21 cellular contexts compared by ENCODE assay signal in genomic region chr1:56202743-56203142, GRCh38.
"Had no signal": no experiment of that assay in that cellular context is flagged by ENCODE, and none has a peak within 500 bp of the region (broad histone marks: within the 10 kb centered on the region; RNA-seq: fewer than 3 reads in every experiment).

No MANE protein-coding gene starts in this region.

- H3K27ac ChIP-seq: coronary artery, neural progenitor cell, stomach, suprapubic skin, tibial nerve had no signal

- H3K4me2 ChIP-seq: neural progenitor cell had no signal

- H3K9me3 Mint-ChIP-seq: activated CD4-positive, alpha-beta T cell treated with anti-CD3 and anti-CD28 coated beads, Interleukin-2, amount 10 ng/mL, durations not matched to agents 7 days and 5 days; activated T-helper 1 cell treated with anti-CD3 and anti-CD28 coated beads, Interleukin-12 subunit alpha, Interleukin-12 subunit beta, Interleukin-2, Interleukin-4 antibody, amounts not matched to agents 30 ng/mL and 10 ng/mL and 1 ng/mL, durations not matched to agents 14 hours and 24 hours and 36 hours; memory B cell had no signal

- H3K4me3 Mint-ChIP-seq: activated CD4-positive, alpha-beta T cell treated with anti-CD3 and anti-CD28 coated beads, Interleukin-2, amount 10 ng/mL, durations not matched to agents 7 days and 5 days; activated CD8-positive, alpha-beta T cell treated with anti-CD3 and anti-CD28 coated beads, Interleukin-2, amount 10 ng/mL, durations not matched to agents 7 days and 5 days; activated naive CD4-positive, alpha-beta T cell treated with anti-CD3 and anti-CD28 coated beads, Interleukin-2, amount 50 U/mL, for 24 hours; activated T-helper 1 cell treated with anti-CD3 and anti-CD28 coated beads, Interleukin-12 subunit alpha, Interleukin-12 subunit beta, Interleukin-2, Interleukin-4 antibody, amounts not matched to agents 30 ng/mL and 10 ng/mL and 1 ng/mL, durations not matched to agents 14 hours and 24 hours and 36 hours; memory B cell; neural progenitor cell; stimulated activated memory B cell treated with anti-CD40 and anti-IgM and Interleukin-4, amounts not matched to agents 10 μg/mL and 1 μg/mL and 100 μg/mL, for 72 hours had no signal

- H3K27me3 Mint-ChIP-seq: activated CD4-positive, alpha-beta T cell treated with anti-CD3 and anti-CD28 coated beads, Interleukin-2, amount 10 ng/mL, durations not matched to agents 7 days and 5 days; activated naive CD4-positive, alpha-beta T cell treated with anti-CD3 and anti-CD28 coated beads, Interleukin-2, amount 50 U/mL, for 24 hours; memory B cell had no signal

- H3K4me3 ChIP-seq: coronary artery, mucosa of descending colon, neural progenitor cell, sigmoid colon, smooth muscle cell, stomach, suprapubic skin, tibial nerve had no signal

- DNase-seq: activated CD4-positive, alpha-beta T cell treated with anti-CD3 and anti-CD28 coated beads, Interleukin-2, amount 10 ng/mL, durations not matched to agents 7 days and 5 days; activated CD8-positive, alpha-beta T cell treated with anti-CD3 and anti-CD28 coated beads, Interleukin-2, amount 10 ng/mL, durations not matched to agents 7 days and 5 days; activated gamma-delta T cell; cerebellar nuclear complex; erythroblast; foreskin melanocyte; left ventricle myocardium superior; mucosa of descending colon; retina; sigmoid colon; stimulated activated CD4-positive, alpha-beta T cell treated with anti-CD3 and anti-CD28 coated beads, Interleukin-15, amount 100 ng/mL, for 24 hours; stomach had no signal

- H3K36me3 Mint-ChIP-seq: activated naive CD4-positive, alpha-beta T cell treated with anti-CD3 and anti-CD28 coated beads, Interleukin-2, amount 50 U/mL, for 24 hours had no signal

- H3K36me3 ChIP-seq: neural progenitor cell, sigmoid colon, stomach, suprapubic skin had no signal

- ATAC-seq: activated CD8-positive, alpha-beta T cell treated with anti-CD3 and anti-CD28 coated beads, Interleukin-2, amount 10 ng/mL, durations not matched to agents 7 days and 5 days; left ventricle myocardium superior; mucosa of descending colon; stimulated activated memory B cell treated with anti-CD40 and anti-IgM and Interleukin-4, amounts not matched to agents 10 μg/mL and 1 μg/mL and 100 μg/mL, for 72 hours had no signal

- H3K9me3 ChIP-seq: mucosa of descending colon had no signal

- H3K27ac Mint-ChIP-seq: activated CD4-positive, alpha-beta T cell treated with anti-CD3 and anti-CD28 coated beads, Interleukin-2, amount 10 ng/mL, durations not matched to agents 7 days and 5 days; activated CD8-positive, alpha-beta T cell treated with anti-CD3 and anti-CD28 coated beads, Interleukin-2, amount 10 ng/mL, durations not matched to agents 7 days and 5 days; activated naive CD4-positive, alpha-beta T cell treated with anti-CD3 and anti-CD28 coated beads, Interleukin-2, amount 50 U/mL, for 24 hours; activated T-helper 1 cell treated with anti-CD3 and anti-CD28 coated beads, Interleukin-12 subunit alpha, Interleukin-12 subunit beta, Interleukin-2, Interleukin-4 antibody, amounts not matched to agents 30 ng/mL and 10 ng/mL and 1 ng/mL, durations not matched to agents 14 hours and 24 hours and 36 hours; memory B cell; neural progenitor cell; stimulated activated memory B cell treated with anti-CD40 and anti-IgM and Interleukin-4, amounts not matched to agents 10 μg/mL and 1 μg/mL and 100 μg/mL, for 72 hours had no signal

- H3K4me1 Mint-ChIP-seq: activated CD4-positive, alpha-beta T cell treated with anti-CD3 and anti-CD28 coated beads, Interleukin-2, amount 10 ng/mL, durations not matched to agents 7 days and 5 days; activated naive CD4-positive, alpha-beta T cell treated with anti-CD3 and anti-CD28 coated beads, Interleukin-2, amount 50 U/mL, for 24 hours; memory B cell; stimulated activated memory B cell treated with anti-CD40 and anti-IgM and Interleukin-4, amounts not matched to agents 10 μg/mL and 1 μg/mL and 100 μg/mL, for 72 hours had no signal

- H3K4me1 ChIP-seq: stomach had no signal

- H2AFZ ChIP-seq: neural progenitor cell had no signal

- H3K27me3 ChIP-seq: neural progenitor cell, sigmoid colon, stomach, suprapubic skin, tibial nerve had no signal
